Comparison of ENCODE assay signal across 8 cellular contexts in the genomic region with DNA sequence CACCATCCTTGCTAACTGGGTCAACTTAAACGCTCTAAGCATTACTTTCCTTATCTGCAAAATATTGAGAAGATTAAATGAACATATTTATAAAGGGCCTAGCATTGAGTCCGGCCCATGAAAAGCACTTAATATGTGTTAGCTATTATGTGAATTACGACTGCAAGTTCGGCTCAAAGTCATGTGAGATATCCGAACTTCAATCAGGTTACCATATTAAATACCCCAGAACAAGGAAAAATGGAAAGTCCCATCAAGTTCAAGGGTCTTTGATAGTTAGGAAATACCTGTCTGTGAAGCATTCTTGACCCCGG. TPM values are rescaled to one million over a fixed set of nuclear protein-coding genes. Genes with fewer than 3 reads are reported as not detected.
A peak's percentile ranks its signal among the peaks of the same experiment; 100 is the strongest.
DNase-seq lines count a peak whose midpoint lies in the region; ATAC-seq lines count a peak whose summit lies in the region.

No MANE protein-coding gene starts in this region.

- H3K27ac ChIP-seq in cingulate gyrus (ENCODE audit: low read depth, low read length) (peak overlapping the region; percentile 83), neuronal stem cell (replicated peaks; ENCODE audit: low read length) (no peak overlapping the region)

- no peak overlapping the region for H2BK120ac ChIP-seq in neuronal stem cell (ENCODE audit: low read depth, low read length)

- H3K27me3 ChIP-seq in neuronal stem cell (ENCODE audit: control insufficient read depth in 3 of 3, insufficient read depth in 3 of 3, low read depth in 1 of 3, low read length in 3 of 3), result peaks cover 0 to 15% (median 4%) of the 10 kb centered on the region in 3 experiments

- H3K4ac ChIP-seq in neuronal stem cell (ENCODE audit: low read length), result no peak overlapping the region

- no peak overlapping the region for H2BK12ac ChIP-seq in neuronal stem cell (ENCODE audit: low read length)

- no peak overlapping the region for H3K18ac ChIP-seq in neuronal stem cell (ENCODE audit: low read length)

- H2BK15ac ChIP-seq in neuronal stem cell (ENCODE audit: low read length), result no peak overlapping the region

- no peak overlapping the region for H3K14ac ChIP-seq in neuronal stem cell (ENCODE audit: low read length)

- H3K36me3 ChIP-seq in ES-I3 (ENCODE audit: insufficient read depth, low read length) (no peaks in the 10 kb centered on the region), neuronal stem cell (replicated peaks in 1 of 2; ENCODE audit: control insufficient read depth in 2 of 2, insufficient read depth in 2 of 2, low read length in 2 of 2) (peaks cover 0 to under 1% of the 10 kb centered on the region in 2 donors)

- no peak overlapping the region for H4K91ac ChIP-seq in neuronal stem cell (ENCODE audit: low read depth, low read length, poor library complexity)

- H3K9ac ChIP-seq in ES-I3 (ENCODE audit: low read depth, low read length) (peak overlapping the region; percentile 65; the same call in 1 of the 2 replicates), neuronal stem cell (ENCODE audit: low read depth, low read length, poor library complexity) (no peak overlapping the region)

- H2AK5ac ChIP-seq in neuronal stem cell (ENCODE audit: low read depth, low read length), result no peak overlapping the region

- ATAC-seq in HG03565 (IDR thresholded peaks at IDR 0.05; ENCODE audit: unreplicated experiment) (peak; percentile 1), HG03457 (IDR thresholded peaks at IDR 0.05; ENCODE audit: unreplicated experiment) (no peak)

- no CpG with 5 or more reads among the region's 6 CpGs for WGBS in neuronal stem cell (ENCODE audit: extremely low coverage in 2 of 2, insufficient read length in 2 of 2, insufficient replicate concordance in 1 of 2), 2 donors

- no peak overlapping the region for H3K23ac ChIP-seq in neuronal stem cell (ENCODE audit: low read depth, low read length, poor library complexity)

- peak overlapping the region; percentile 87 for H2AFZ ChIP-seq in neuronal stem cell (ENCODE audit: low read length)

- H3K4me1 ChIP-seq in ES-I3 (ENCODE audit: insufficient read depth, low read length) (peaks cover 3% of the 10 kb centered on the region; the same call in 1 of the 2 replicates), neuronal stem cell (ENCODE audit: control insufficient read depth in 2 of 2, insufficient read depth in 1 of 2, low read depth in 1 of 2, low read length in 2 of 2) (peaks cover 2 to 4% of the 10 kb centered on the region in 2 donors)

- no peak overlapping the region for H4K8ac ChIP-seq in neuronal stem cell (ENCODE audit: low read depth, low read length)

- in situ Hi-C loops in G401 (cut with HindIII; ENCODE audit: low sequenced_read_pairs), result no loop called here

- no peak overlapping the region for H2BK5ac ChIP-seq in neuronal stem cell (ENCODE audit: low read length)

- peak overlapping the region; percentile 55 to 64 for H3K4me3 ChIP-seq in neuronal stem cell (ENCODE audit: low read length in 2 of 2)

- no peaks in the 10 kb centered on the region for H3K79me1 ChIP-seq in neuronal stem cell (ENCODE audit: low read depth, low read length)

- H3K9me3 ChIP-seq in ES-I3 (ENCODE audit: control insufficient read depth, insufficient read depth, low read length), result no peaks in the 10 kb centered on the region
- no peaks in the 10 kb centered on the region for H3K9me3 ChIP-seq in neuronal stem cell (replicated peaks in 1 of 2; ENCODE audit: control insufficient read depth in 2 of 2, insufficient read depth in 1 of 2, low read depth in 1 of 2, low read length in 2 of 2)

- H3K4me2 ChIP-seq in neuronal stem cell (ENCODE audit: insufficient read depth, low read length, poor library complexity, severe bottlenecking), result peak overlapping the region; percentile 39

- DNase-seq in neuronal stem cell (ENCODE audit: low spot score) (no peak), kidney tubule cell (ENCODE audit: low spot score) (no peak), hepatic stellate cell (ENCODE audit: low spot score) (no peak), G401 (ENCODE audit: low spot score) (no peak)

RNA-seq across cellular contexts. Expression of gene NRDE2, which starts 0.5 kb away (rescaled TPM):
- 7.0 TPM for polyA plus RNA-seq in neuronal stem cell (2013, experiment 1 of 2)
- polyA plus RNA-seq in neuronal stem cell (2013, experiment 2 of 2), result 7.1 TPM
- total RNA-seq in G401 (2014; rRNA removed; shearing (Covaris generic)), result 15.4 and 18.1 TPM in 2 replicates
